In the genomic region with DNA sequence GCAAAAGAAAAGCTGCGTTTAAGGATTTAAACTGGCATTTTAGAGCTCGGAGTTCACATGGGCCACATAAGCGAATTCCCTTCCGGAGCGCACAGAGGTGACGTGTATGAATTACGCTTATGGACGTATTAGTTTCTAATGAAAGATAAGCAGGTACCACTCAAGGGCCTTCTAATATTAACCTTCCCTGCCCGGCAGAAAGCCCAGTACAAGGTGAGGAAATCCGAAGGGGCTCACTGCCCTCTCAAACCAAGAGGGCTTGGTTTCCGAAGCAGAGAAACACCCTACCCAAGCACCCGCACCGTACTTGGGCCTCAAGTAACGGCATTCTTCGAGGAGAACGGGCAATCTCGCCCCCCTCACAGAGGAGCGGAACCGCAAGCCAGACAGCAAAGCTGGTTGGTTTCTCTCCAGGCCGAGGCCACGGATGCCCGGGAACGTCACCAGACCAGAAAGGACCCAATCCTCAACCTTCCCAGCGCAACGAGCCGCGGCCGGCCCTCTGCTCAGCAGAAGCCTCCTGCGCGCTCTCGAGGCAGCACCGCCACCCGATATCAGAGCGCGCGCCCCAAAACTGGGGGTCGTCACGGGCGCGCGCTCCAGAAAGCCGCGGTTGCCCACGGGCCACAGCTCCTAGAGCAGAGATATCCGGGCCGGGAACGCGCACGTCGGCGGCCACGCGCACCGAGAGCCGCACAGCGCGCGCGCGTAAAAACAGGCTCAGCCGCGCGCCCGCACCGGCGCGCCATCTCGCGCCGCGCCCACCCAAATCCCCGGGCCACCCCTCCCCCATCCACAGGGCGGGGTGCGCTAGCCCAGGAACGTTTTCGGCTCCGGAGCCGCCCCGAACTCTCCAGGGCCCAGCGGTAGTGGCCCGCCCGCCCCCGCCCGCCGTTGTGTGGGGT, we compare ENCODE assay signal across 1 cellular context.
TF ChIP-seq lines count a peak whose summit lies in the region.

No MANE protein-coding gene starts in this region.

TF ChIP-seq in K562, 482 proteins besides CTCF, POLR2A, EP300 and RAD21 (continues in another document):
- no peak for TF ChIP-seq ZNF174 (CRISPR knock-in tag; IDR thresholded peaks at IDR 0.05)
- TF ChIP-seq PRPF4 (IDR thresholded peaks at IDR 0.05; ENCODE audit: insufficient read depth, low read depth, low read length, poor library complexity, severe bottlenecking) = peak; percentile 69
- TF ChIP-seq FOXK1 (CRISPR knock-in tag; IDR thresholded peaks at IDR 0.05; ENCODE audit: borderline replicate concordance) = peak; percentile 68; the same call in 1 of the 2 replicates
- 0 out of 2 replicates have a peak, but pooled peaks have one; percentile 4 for TF ChIP-seq STAG1 (CRISPR knock-in tag; IDR thresholded peaks at IDR 0.05; ENCODE audit: borderline replicate concordance)
- TF ChIP-seq, protein P1, sequence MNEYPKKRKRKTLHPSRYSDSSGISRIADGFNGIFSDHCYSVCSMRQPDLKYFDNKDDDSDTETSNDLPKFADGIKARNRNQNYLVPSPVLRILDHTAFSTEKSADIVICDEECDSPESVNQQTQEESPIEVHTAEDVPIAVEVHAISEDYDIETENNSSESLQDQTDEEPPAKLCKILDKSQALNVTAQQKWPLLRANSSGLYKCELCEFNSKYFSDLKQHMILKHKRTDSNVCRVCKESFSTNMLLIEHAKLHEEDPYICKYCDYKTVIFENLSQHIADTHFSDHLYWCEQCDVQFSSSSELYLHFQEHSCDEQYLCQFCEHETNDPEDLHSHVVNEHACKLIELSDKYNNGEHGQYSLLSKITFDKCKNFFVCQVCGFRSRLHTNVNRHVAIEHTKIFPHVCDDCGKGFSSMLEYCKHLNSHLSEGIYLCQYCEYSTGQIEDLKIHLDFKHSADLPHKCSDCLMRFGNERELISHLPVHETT (CRISPR knock-in tag; conservative IDR thresholded peaks at IDR 0.05 in 1 of 2, IDR thresholded peaks at IDR 0.05 in 1 of 2) = peak in 1 of 2 experiments; percentile 86; a peak in 1 of 4 replicates
- peak; percentile 91; the same call in 1 of the 2 replicates for TF ChIP-seq ZBTB7A (IDR thresholded peaks at IDR 0.05; ENCODE audit: borderline replicate concordance, control insufficient read depth, low read depth, low read length)
- TF ChIP-seq ZNF184 (CRISPR knock-in tag; IDR thresholded peaks at IDR 0.05) = no peak
- TF ChIP-seq PML (IDR thresholded peaks at IDR 0.05; ENCODE audit: low read length) = 0 out of 2 replicates have a peak, but pooled peaks have one; percentile 14
- 0 out of 4 replicates have a peak, but pooled peaks of 1 of the 2 experiments have one; percentile 14 for TF ChIP-seq HDAC1 (IDR thresholded peaks at IDR 0.05)
- TF ChIP-seq ZNF175 (CRISPR knock-in tag; IDR thresholded peaks at IDR 0.05; ENCODE audit: low read depth) = 0 out of 2 replicates have a peak, but pooled peaks have one; percentile 29
- 0 out of 2 replicates have a peak, but pooled peaks have one; percentile 27 for TF ChIP-seq NR3C1 (CRISPR knock-in tag; IDR thresholded peaks at IDR 0.05)
- peak; percentile 87 for TF ChIP-seq DACH1 (IDR thresholded peaks at IDR 0.05; ENCODE audit: partially characterized antibody)
- TF ChIP-seq, protein P2, sequence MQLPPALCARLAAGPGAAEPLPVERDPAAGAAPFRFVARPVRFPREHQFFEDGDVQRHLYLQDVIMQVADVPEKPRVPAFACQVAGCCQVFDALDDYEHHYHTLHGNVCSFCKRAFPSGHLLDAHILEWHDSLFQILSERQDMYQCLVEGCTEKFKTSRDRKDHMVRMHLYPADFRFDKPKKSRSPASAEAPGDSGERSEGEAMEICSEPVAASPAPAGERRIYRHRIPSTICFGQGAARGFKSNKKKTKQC (CRISPR knock-in tag; IDR thresholded peaks at IDR 0.05) = 0 out of 2 replicates have a peak, but pooled peaks have one; percentile 32
- TF ChIP-seq, protein P3, sequence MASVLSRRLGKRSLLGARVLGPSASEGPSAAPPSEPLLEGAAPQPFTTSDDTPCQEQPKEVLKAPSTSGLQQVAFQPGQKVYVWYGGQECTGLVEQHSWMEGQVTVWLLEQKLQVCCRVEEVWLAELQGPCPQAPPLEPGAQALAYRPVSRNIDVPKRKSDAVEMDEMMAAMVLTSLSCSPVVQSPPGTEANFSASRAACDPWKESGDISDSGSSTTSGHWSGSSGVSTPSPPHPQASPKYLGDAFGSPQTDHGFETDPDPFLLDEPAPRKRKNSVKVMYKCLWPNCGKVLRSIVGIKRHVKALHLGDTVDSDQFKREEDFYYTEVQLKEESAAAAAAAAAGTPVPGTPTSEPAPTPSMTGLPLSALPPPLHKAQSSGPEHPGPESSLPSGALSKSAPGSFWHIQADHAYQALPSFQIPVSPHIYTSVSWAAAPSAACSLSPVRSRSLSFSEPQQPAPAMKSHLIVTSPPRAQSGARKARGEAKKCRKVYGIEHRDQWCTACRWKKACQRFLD (CRISPR knock-in tag; IDR thresholded peaks at IDR 0.05) = peak; percentile 77; the same call in 1 of the 2 replicates
- no peak for TF ChIP-seq MED1 (CRISPR knock-in tag; IDR thresholded peaks at IDR 0.05; ENCODE audit: borderline replicate concordance)
- TF ChIP-seq, protein P4, sequence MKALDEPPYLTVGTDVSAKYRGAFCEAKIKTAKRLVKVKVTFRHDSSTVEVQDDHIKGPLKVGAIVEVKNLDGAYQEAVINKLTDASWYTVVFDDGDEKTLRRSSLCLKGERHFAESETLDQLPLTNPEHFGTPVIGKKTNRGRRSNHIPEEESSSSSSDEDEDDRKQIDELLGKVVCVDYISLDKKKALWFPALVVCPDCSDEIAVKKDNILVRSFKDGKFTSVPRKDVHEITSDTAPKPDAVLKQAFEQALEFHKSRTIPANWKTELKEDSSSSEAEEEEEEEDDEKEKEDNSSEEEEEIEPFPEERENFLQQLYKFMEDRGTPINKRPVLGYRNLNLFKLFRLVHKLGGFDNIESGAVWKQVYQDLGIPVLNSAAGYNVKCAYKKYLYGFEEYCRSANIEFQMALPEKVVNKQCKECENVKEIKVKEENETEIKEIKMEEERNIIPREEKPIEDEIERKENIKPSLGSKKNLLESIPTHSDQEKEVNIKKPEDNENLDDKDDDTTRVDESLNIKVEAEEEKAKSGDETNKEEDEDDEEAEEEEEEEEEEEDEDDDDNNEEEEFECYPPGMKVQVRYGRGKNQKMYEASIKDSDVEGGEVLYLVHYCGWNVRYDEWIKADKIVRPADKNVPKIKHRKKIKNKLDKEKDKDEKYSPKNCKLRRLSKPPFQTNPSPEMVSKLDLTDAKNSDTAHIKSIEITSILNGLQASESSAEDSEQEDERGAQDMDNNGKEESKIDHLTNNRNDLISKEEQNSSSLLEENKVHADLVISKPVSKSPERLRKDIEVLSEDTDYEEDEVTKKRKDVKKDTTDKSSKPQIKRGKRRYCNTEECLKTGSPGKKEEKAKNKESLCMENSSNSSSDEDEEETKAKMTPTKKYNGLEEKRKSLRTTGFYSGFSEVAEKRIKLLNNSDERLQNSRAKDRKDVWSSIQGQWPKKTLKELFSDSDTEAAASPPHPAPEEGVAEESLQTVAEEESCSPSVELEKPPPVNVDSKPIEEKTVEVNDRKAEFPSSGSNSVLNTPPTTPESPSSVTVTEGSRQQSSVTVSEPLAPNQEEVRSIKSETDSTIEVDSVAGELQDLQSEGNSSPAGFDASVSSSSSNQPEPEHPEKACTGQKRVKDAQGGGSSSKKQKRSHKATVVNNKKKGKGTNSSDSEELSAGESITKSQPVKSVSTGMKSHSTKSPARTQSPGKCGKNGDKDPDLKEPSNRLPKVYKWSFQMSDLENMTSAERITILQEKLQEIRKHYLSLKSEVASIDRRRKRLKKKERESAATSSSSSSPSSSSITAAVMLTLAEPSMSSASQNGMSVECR (CRISPR knock-in tag; IDR thresholded peaks at IDR 0.05) = peak; percentile 31; the same call in 1 of the 2 replicates
- peak; percentile 44; the same call in 1 of the 2 replicates for TF ChIP-seq TGIF2 (CRISPR knock-in tag; IDR thresholded peaks at IDR 0.05)
- TF ChIP-seq, protein P5, sequence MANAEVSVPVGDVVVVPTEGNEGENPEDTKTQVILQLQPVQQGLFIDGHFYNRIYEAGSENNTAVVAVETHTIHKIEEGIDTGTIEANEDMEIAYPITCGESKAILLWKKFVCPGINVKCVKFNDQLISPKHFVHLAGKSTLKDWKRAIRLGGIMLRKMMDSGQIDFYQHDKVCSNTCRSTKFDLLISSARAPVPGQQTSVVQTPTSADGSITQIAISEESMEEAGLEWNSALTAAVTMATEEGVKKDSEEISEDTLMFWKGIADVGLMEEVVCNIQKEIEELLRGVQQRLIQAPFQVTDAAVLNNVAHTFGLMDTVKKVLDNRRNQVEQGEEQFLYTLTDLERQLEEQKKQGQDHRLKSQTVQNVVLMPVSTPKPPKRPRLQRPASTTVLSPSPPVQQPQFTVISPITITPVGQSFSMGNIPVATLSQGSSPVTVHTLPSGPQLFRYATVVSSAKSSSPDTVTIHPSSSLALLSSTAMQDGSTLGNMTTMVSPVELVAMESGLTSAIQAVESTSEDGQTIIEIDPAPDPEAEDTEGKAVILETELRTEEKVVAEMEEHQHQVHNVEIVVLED (CRISPR knock-in tag; IDR thresholded peaks at IDR 0.05) = peak; percentile 83
- TF ChIP-seq ZNF197 (CRISPR knock-in tag; IDR thresholded peaks at IDR 0.05; ENCODE audit: low read depth) = peak; percentile 79
- peak; percentile 46 for TF ChIP-seq U2AF1 (optimal IDR thresholded peaks at IDR 0.05; ENCODE audit: low read depth, low read length)
- TF ChIP-seq KAT7 (CRISPR knock-in tag; IDR thresholded peaks at IDR 0.05; ENCODE audit: borderline replicate concordance) = 0 out of 2 replicates have a peak, but pooled peaks have one; percentile 11
- TF ChIP-seq, protein P6, sequence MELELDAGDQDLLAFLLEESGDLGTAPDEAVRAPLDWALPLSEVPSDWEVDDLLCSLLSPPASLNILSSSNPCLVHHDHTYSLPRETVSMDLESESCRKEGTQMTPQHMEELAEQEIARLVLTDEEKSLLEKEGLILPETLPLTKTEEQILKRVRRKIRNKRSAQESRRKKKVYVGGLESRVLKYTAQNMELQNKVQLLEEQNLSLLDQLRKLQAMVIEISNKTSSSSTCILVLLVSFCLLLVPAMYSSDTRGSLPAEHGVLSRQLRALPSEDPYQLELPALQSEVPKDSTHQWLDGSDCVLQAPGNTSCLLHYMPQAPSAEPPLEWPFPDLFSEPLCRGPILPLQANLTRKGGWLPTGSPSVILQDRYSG (tag; conservative IDR thresholded peaks at IDR 0.05; ENCODE audit: low read depth) = peak; percentile 64; the same call in 1 of the 2 replicates
- TF ChIP-seq CBX2 (IDR thresholded peaks at IDR 0.05; ENCODE audit: insufficient read depth, low read length, poor library complexity, severe bottlenecking) = no peak
- peak; percentile 47 for TF ChIP-seq HMGN3 (IDR thresholded peaks at IDR 0.05; ENCODE audit: borderline replicate concordance, extremely low read depth, insufficient read length, low read depth, low read length)
- TF ChIP-seq NR2C2 (CRISPR knock-in tag; IDR thresholded peaks at IDR 0.05) = no peak
- TF ChIP-seq NR2C2 (tag; IDR thresholded peaks at IDR 0.05) = peak; percentile 73
- TF ChIP-seq, protein P7, sequence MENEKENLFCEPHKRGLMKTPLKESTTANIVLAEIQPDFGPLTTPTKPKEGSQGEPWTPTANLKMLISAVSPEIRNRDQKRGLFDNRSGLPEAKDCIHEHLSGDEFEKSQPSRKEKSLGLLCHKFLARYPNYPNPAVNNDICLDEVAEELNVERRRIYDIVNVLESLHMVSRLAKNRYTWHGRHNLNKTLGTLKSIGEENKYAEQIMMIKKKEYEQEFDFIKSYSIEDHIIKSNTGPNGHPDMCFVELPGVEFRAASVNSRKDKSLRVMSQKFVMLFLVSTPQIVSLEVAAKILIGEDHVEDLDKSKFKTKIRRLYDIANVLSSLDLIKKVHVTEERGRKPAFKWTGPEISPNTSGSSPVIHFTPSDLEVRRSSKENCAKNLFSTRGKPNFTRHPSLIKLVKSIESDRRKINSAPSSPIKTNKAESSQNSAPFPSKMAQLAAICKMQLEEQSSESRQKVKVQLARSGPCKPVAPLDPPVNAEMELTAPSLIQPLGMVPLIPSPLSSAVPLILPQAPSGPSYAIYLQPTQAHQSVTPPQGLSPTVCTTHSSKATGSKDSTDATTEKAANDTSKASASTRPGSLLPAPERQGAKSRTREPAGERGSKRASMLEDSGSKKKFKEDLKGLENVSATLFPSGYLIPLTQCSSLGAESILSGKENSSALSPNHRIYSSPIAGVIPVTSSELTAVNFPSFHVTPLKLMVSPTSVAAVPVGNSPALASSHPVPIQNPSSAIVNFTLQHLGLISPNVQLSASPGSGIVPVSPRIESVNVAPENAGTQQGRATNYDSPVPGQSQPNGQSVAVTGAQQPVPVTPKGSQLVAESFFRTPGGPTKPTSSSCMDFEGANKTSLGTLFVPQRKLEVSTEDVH (IDR thresholded peaks at IDR 0.05; ENCODE audit: low read depth, partially characterized antibody) = peak; percentile 60
- TF ChIP-seq SMAD4 (CRISPR knock-in tag; conservative IDR thresholded peaks at IDR 0.05) = 0 out of 2 replicates have a peak, but pooled peaks have one; percentile 62
- TF ChIP-seq ESRRA (IDR thresholded peaks at IDR 0.05; ENCODE audit: borderline replicate concordance, low read depth) = 0 out of 2 replicates have a peak, but pooled peaks have one; percentile 38
- TF ChIP-seq ZNF445 (CRISPR knock-in tag; IDR thresholded peaks at IDR 0.05; ENCODE audit: low read depth) = no peak
- no peak for TF ChIP-seq ZC3H4 (CRISPR knock-in tag; IDR thresholded peaks at IDR 0.05; ENCODE audit: borderline replicate concordance)
- peak; percentile 80 to 83 for TF ChIP-seq NRF1 (conservative IDR thresholded peaks at IDR 0.05 in 1 of 2, IDR thresholded peaks at IDR 0.05 in 1 of 2)
- TF ChIP-seq, protein P8, sequence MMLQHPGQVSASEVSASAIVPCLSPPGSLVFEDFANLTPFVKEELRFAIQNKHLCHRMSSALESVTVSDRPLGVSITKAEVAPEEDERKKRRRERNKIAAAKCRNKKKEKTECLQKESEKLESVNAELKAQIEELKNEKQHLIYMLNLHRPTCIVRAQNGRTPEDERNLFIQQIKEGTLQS (IDR thresholded peaks at IDR 0.05) = no peak
- TF ChIP-seq, protein P8 (CRISPR knock-in tag; conservative IDR thresholded peaks at IDR 0.05) = 0 out of 2 replicates have a peak, but pooled peaks have one; percentile 17
- no peak for TF ChIP-seq HMG20A (CRISPR knock-in tag; conservative IDR thresholded peaks at IDR 0.05)
- peak; percentile 66; the same call in 1 of the 2 replicates for TF ChIP-seq MYC (IDR thresholded peaks at IDR 0.05; ENCODE audit: low read depth, low read length)
- no peak for TF ChIP-seq MYC (CRISPR knock-in tag; IDR thresholded peaks at IDR 0.05; ENCODE audit: borderline replicate concordance, low read depth)
- TF ChIP-seq HNRNPLL (IDR thresholded peaks at IDR 0.05; ENCODE audit: low read depth, low read length, poor library complexity, severe bottlenecking) = peak; percentile 10
- TF ChIP-seq CREB1 (IDR thresholded peaks at IDR 0.05) = peak; percentile 66
- peak; percentile 74 for TF ChIP-seq CREB1 (CRISPR knock-in tag; IDR thresholded peaks at IDR 0.05)
- peak; percentile 81 for TF ChIP-seq ZNF766 (CRISPR knock-in tag; conservative IDR thresholded peaks at IDR 0.05)
- TF ChIP-seq TBP (optimal IDR thresholded peaks at IDR 0.05; ENCODE audit: low read depth, low read length) = peak; percentile 22
